Comparison of ENCODE assay signal across 1 cellular context in genomic region chr6:44043479-44044153, GRCh38.
TF ChIP-seq lines count a peak whose summit lies in the region.

No MANE protein-coding gene starts in this region.

TF ChIP-seq in K562, 482 proteins besides CTCF, POLR2A, EP300 and RAD21 (continued from another document and continues in another):
- no peak for TF ChIP-seq TCF7L2 (IDR thresholded peaks at IDR 0.05; ENCODE audit: low read depth, low read length)
- TF ChIP-seq ZNF830 (CRISPR knock-in tag; IDR thresholded peaks at IDR 0.05), result no peak
- no peak for TF ChIP-seq FUS (optimal IDR thresholded peaks at IDR 0.05; ENCODE audit: low read depth, low read length)
- no peak for TF ChIP-seq OTX1 (CRISPR knock-in tag; IDR thresholded peaks at IDR 0.05)
- TF ChIP-seq PHTF2 (CRISPR knock-in tag; IDR thresholded peaks at IDR 0.05), result no peak
- TF ChIP-seq, protein P1, sequence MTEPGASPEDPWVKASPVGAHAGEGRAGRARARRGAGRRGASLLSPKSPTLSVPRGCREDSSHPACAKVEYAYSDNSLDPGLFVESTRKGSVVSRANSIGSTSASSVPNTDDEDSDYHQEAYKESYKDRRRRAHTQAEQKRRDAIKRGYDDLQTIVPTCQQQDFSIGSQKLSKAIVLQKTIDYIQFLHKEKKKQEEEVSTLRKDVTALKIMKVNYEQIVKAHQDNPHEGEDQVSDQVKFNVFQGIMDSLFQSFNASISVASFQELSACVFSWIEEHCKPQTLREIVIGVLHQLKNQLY (CRISPR knock-in tag; conservative IDR thresholded peaks at IDR 0.05), result no peak
- TF ChIP-seq, protein P2, sequence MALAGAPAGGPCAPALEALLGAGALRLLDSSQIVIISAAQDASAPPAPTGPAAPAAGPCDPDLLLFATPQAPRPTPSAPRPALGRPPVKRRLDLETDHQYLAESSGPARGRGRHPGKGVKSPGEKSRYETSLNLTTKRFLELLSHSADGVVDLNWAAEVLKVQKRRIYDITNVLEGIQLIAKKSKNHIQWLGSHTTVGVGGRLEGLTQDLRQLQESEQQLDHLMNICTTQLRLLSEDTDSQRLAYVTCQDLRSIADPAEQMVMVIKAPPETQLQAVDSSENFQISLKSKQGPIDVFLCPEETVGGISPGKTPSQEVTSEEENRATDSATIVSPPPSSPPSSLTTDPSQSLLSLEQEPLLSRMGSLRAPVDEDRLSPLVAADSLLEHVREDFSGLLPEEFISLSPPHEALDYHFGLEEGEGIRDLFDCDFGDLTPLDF (CRISPR knock-in tag; IDR thresholded peaks at IDR 0.05), result 0 out of 2 replicates have a peak, but pooled peaks have one; percentile 22
- TF ChIP-seq JUN (IDR thresholded peaks at IDR 0.05; ENCODE audit: borderline replicate concordance, low read depth, low read length), result peak; percentile 63; the same call in 1 of the 2 replicates
- TF ChIP-seq JUN (CRISPR knock-in tag; IDR thresholded peaks at IDR 0.05; ENCODE audit: borderline replicate concordance), result no peak
- TF ChIP-seq KDM1A (IDR thresholded peaks at IDR 0.05), result no peak; a peak in 2 of 4 replicates
- no peak for TF ChIP-seq NFIX (CRISPR knock-in tag; IDR thresholded peaks at IDR 0.05; ENCODE audit: low read depth)
- peak; percentile 56; the same call in 1 of the 2 replicates for TF ChIP-seq ZNF76 (CRISPR knock-in tag; IDR thresholded peaks at IDR 0.05; ENCODE audit: borderline replicate concordance)
- no peak for TF ChIP-seq FOXA3 (CRISPR knock-in tag; conservative IDR thresholded peaks at IDR 0.05 in 1 of 2, IDR thresholded peaks at IDR 0.05 in 1 of 2)
- no peak for TF ChIP-seq XRCC4 (IDR thresholded peaks at IDR 0.05; ENCODE audit: extremely low read depth, insufficient read depth, insufficient read length)
- TF ChIP-seq ZNF445 (CRISPR knock-in tag; IDR thresholded peaks at IDR 0.05; ENCODE audit: low read depth), result no peak
- no peak for TF ChIP-seq SREBF2 (CRISPR knock-in tag; IDR thresholded peaks at IDR 0.05)
- no peak for TF ChIP-seq ZNF354B (CRISPR knock-in tag; IDR thresholded peaks at IDR 0.05)
- no peak; the same call in 1 of the 2 replicates for TF ChIP-seq ZNF311 (CRISPR knock-in tag; IDR thresholded peaks at IDR 0.05)
- no peak for TF ChIP-seq ARHGAP35 (IDR thresholded peaks at IDR 0.05; ENCODE audit: partially characterized antibody)
- TF ChIP-seq TEAD2 (tag; IDR thresholded peaks at IDR 0.05), result no peak
- no peak for TF ChIP-seq NR0B1 (IDR thresholded peaks at IDR 0.05; ENCODE audit: partially characterized antibody)
- peak; percentile 70 for TF ChIP-seq CXXC5 (CRISPR knock-in tag; IDR thresholded peaks at IDR 0.05)
- TF ChIP-seq ZNF384 (IDR thresholded peaks at IDR 0.05; ENCODE audit: low read depth, low read length), result no peak
- TF ChIP-seq WHSC1 (IDR thresholded peaks at IDR 0.05; ENCODE audit: low read length), result no peak
- no peak for TF ChIP-seq MCM7 (IDR thresholded peaks at IDR 0.05)
- no peak for TF ChIP-seq SMARCB1 (IDR thresholded peaks at IDR 0.05; ENCODE audit: insufficient read length, low read depth)
- TF ChIP-seq L3MBTL2 (IDR thresholded peaks at IDR 0.05), result 0 out of 2 replicates have a peak, but pooled peaks have one; percentile 19
- no peak for TF ChIP-seq KDM2B (CRISPR knock-in tag; IDR thresholded peaks at IDR 0.05)
- TF ChIP-seq, protein P3, sequence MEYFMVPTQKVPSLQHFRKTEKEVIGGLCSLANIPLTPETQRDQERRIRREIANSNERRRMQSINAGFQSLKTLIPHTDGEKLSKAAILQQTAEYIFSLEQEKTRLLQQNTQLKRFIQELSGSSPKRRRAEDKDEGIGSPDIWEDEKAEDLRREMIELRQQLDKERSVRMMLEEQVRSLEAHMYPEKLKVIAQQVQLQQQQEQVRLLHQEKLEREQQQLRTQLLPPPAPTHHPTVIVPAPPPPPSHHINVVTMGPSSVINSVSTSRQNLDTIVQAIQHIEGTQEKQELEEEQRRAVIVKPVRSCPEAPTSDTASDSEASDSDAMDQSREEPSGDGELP (CRISPR knock-in tag; IDR thresholded peaks at IDR 0.05; ENCODE audit: borderline replicate concordance), result peak; percentile 93
- no peak for TF ChIP-seq FOXP1 (CRISPR knock-in tag; IDR thresholded peaks at IDR 0.05)
- no peak for TF ChIP-seq ZNF274 (IDR thresholded peaks at IDR 0.05; ENCODE audit: borderline replicate concordance, low read depth, low read length)
- TF ChIP-seq ATF1 (CRISPR knock-in tag; IDR thresholded peaks at IDR 0.05), result no peak
- TF ChIP-seq ATF1 (tag; IDR thresholded peaks at IDR 0.05), result peak; percentile 67
- TF ChIP-seq HNRNPK (IDR thresholded peaks at IDR 0.05; ENCODE audit: low read depth, low read length, poor library complexity, severe bottlenecking), result no peak
- TF ChIP-seq U2AF1 (optimal IDR thresholded peaks at IDR 0.05; ENCODE audit: low read depth, low read length), result no peak
- TF ChIP-seq SNIP1 (IDR thresholded peaks at IDR 0.05; ENCODE audit: low read depth), result no peak
- TF ChIP-seq, protein P4, sequence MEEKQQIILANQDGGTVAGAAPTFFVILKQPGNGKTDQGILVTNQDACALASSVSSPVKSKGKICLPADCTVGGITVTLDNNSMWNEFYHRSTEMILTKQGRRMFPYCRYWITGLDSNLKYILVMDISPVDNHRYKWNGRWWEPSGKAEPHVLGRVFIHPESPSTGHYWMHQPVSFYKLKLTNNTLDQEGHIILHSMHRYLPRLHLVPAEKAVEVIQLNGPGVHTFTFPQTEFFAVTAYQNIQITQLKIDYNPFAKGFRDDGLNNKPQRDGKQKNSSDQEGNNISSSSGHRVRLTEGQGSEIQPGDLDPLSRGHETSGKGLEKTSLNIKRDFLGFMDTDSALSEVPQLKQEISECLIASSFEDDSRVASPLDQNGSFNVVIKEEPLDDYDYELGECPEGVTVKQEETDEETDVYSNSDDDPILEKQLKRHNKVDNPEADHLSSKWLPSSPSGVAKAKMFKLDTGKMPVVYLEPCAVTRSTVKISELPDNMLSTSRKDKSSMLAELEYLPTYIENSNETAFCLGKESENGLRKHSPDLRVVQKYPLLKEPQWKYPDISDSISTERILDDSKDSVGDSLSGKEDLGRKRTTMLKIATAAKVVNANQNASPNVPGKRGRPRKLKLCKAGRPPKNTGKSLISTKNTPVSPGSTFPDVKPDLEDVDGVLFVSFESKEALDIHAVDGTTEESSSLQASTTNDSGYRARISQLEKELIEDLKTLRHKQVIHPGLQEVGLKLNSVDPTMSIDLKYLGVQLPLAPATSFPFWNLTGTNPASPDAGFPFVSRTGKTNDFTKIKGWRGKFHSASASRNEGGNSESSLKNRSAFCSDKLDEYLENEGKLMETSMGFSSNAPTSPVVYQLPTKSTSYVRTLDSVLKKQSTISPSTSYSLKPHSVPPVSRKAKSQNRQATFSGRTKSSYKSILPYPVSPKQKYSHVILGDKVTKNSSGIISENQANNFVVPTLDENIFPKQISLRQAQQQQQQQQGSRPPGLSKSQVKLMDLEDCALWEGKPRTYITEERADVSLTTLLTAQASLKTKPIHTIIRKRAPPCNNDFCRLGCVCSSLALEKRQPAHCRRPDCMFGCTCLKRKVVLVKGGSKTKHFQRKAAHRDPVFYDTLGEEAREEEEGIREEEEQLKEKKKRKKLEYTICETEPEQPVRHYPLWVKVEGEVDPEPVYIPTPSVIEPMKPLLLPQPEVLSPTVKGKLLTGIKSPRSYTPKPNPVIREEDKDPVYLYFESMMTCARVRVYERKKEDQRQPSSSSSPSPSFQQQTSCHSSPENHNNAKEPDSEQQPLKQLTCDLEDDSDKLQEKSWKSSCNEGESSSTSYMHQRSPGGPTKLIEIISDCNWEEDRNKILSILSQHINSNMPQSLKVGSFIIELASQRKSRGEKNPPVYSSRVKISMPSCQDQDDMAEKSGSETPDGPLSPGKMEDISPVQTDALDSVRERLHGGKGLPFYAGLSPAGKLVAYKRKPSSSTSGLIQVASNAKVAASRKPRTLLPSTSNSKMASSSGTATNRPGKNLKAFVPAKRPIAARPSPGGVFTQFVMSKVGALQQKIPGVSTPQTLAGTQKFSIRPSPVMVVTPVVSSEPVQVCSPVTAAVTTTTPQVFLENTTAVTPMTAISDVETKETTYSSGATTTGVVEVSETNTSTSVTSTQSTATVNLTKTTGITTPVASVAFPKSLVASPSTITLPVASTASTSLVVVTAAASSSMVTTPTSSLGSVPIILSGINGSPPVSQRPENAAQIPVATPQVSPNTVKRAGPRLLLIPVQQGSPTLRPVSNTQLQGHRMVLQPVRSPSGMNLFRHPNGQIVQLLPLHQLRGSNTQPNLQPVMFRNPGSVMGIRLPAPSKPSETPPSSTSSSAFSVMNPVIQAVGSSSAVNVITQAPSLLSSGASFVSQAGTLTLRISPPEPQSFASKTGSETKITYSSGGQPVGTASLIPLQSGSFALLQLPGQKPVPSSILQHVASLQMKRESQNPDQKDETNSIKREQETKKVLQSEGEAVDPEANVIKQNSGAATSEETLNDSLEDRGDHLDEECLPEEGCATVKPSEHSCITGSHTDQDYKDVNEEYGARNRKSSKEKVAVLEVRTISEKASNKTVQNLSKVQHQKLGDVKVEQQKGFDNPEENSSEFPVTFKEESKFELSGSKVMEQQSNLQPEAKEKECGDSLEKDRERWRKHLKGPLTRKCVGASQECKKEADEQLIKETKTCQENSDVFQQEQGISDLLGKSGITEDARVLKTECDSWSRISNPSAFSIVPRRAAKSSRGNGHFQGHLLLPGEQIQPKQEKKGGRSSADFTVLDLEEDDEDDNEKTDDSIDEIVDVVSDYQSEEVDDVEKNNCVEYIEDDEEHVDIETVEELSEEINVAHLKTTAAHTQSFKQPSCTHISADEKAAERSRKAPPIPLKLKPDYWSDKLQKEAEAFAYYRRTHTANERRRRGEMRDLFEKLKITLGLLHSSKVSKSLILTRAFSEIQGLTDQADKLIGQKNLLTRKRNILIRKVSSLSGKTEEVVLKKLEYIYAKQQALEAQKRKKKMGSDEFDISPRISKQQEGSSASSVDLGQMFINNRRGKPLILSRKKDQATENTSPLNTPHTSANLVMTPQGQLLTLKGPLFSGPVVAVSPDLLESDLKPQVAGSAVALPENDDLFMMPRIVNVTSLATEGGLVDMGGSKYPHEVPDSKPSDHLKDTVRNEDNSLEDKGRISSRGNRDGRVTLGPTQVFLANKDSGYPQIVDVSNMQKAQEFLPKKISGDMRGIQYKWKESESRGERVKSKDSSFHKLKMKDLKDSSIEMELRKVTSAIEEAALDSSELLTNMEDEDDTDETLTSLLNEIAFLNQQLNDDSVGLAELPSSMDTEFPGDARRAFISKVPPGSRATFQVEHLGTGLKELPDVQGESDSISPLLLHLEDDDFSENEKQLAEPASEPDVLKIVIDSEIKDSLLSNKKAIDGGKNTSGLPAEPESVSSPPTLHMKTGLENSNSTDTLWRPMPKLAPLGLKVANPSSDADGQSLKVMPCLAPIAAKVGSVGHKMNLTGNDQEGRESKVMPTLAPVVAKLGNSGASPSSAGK (IDR thresholded peaks at IDR 0.05), result no peak; the same call in 1 of the 2 replicates
- no peak for TF ChIP-seq GABPA (tag; conservative IDR thresholded peaks at IDR 0.05; ENCODE audit: low read depth)
- TF ChIP-seq BCOR (IDR thresholded peaks at IDR 0.05), result peak; percentile 68; the same call in 1 of the 2 replicates
- TF ChIP-seq MIER1 (IDR thresholded peaks at IDR 0.05; ENCODE audit: low read depth), result no peak
- TF ChIP-seq REST (CRISPR knock-in tag; IDR thresholded peaks at IDR 0.05; ENCODE audit: low read depth), result no peak
- TF ChIP-seq ZNF263 (CRISPR knock-in tag; IDR thresholded peaks at IDR 0.05; ENCODE audit: borderline replicate concordance), result no peak
- TF ChIP-seq, protein P5, sequence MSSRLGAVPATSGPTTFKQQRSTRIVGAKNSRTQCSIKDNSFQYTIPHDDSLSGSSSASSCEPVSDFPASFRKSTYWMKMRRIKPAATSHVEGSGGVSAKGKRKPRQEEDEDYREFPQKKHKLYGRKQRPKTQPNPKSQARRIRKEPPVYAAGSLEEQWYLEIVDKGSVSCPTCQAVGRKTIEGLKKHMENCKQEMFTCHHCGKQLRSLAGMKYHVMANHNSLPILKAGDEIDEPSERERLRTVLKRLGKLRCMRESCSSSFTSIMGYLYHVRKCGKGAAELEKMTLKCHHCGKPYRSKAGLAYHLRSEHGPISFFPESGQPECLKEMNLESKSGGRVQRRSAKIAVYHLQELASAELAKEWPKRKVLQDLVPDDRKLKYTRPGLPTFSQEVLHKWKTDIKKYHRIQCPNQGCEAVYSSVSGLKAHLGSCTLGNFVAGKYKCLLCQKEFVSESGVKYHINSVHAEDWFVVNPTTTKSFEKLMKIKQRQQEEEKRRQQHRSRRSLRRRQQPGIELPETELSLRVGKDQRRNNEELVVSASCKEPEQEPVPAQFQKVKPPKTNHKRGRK (tag; IDR thresholded peaks at IDR 0.05), result no peak
- no peak for TF ChIP-seq PYGO2 (tag; IDR thresholded peaks at IDR 0.05)
- TF ChIP-seq RBM15 (IDR thresholded peaks at IDR 0.05; ENCODE audit: insufficient read depth, low read length), result no peak
- TF ChIP-seq FOXA1 (IDR thresholded peaks at IDR 0.05; ENCODE audit: borderline replicate concordance), result no peak
- no peak for TF ChIP-seq PURB (CRISPR knock-in tag; IDR thresholded peaks at IDR 0.05; ENCODE audit: low read depth)
- TF ChIP-seq RBM17 (IDR thresholded peaks at IDR 0.05; ENCODE audit: borderline replicate concordance, low read depth, low read length), result no peak
- no peak for TF ChIP-seq MED1 (CRISPR knock-in tag; IDR thresholded peaks at IDR 0.05; ENCODE audit: borderline replicate concordance)
- no peak; a peak in 2 of 4 replicates for TF ChIP-seq HDAC1 (IDR thresholded peaks at IDR 0.05)
